25 cellular contexts compared by ENCODE assay signal in the genomic region with DNA sequence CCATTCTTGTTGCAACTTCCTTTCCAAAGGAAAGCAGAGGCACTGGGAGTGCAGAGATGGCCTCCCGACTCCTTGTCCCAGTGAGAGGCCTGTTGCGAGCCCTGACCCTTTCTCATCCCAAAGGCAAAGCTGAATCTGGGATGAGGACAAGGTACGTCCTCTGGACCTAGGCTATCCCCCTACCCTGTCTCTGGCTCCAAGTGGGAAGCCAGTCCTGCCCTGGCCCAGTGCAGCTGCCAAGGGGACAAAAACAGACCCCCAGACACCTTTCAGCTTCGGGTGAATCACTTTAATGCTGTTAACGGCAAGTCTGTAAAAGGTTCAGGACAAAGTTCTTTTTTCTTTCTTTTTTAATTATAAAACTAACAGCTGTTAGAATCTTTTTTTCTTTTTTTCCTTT. TPM values are rescaled to one million over a fixed set of nuclear protein-coding genes. Genes with fewer than 3 reads are reported as not detected.
DNase-seq lines count a peak whose midpoint lies in the region; ATAC-seq, FAIRE-seq and TF ChIP-seq lines count a peak whose summit lies in the region.
"Had no signal": no experiment of that assay in that cellular context is flagged by ENCODE, and none has a peak within 500 bp of the region (broad histone marks: within the 10 kb centered on the region; RNA-seq: fewer than 3 reads in every experiment).

No MANE protein-coding gene starts in this region.

- in situ Hi-C loops in HepG2 (cut with HindIII; ENCODE audit: extremely low pct_ligation_motif_present, low pct_unique_long_range_greater_than_20kb): no loop called here

- no peaks in the 10 kb centered on the region for H3K9me3 ChIP-seq in HepG2 (ENCODE audit: low read length)
- no peaks in the 10 kb centered on the region for H3K9me3 ChIP-seq in right lobe of liver
- no peaks in the 10 kb centered on the region for H3K9me3 ChIP-seq in osteoblast (ENCODE audit: low read depth, low read length)
- H3K9me3 ChIP-seq: A549; BE2C; BLaER1 treated with 17β-estradiol and CSF1 and Interleukin-3, amounts not matched to agents 10 nM and 100 nM had no signal

- H4K20me1 ChIP-seq in HepG2 (ENCODE audit: insufficient read depth, low read length) (no peaks in the 10 kb centered on the region), osteoblast (ENCODE audit: insufficient read depth, low read length) (peaks cover 8% of the 10 kb centered on the region)

- H3K79me2 ChIP-seq in HepG2 (ENCODE audit: insufficient read depth, low read length) (no peaks in the 10 kb centered on the region), osteoblast (ENCODE audit: insufficient read depth, low read length) (no peaks in the 10 kb centered on the region)

- no peak overlapping the region for H3K27ac ChIP-seq in HepG2 (ENCODE audit: extremely low read length, insufficient read depth, low read length)
- H3K27ac ChIP-seq in right lobe of liver: no peak overlapping the region
- peak overlapping the region; percentile 27; the same call in 1 of the 2 replicates for H3K27ac ChIP-seq in RWPE1
- no peak overlapping the region for H3K27ac ChIP-seq in osteoblast (ENCODE audit: low read depth, low read length)
- H3K27ac ChIP-seq: A549; BLaER1 treated with 17β-estradiol and CSF1 and Interleukin-3, amounts not matched to agents 10 nM and 100 nM; GM23248 had no signal

- FAIRE-seq in HepG2 (lab: Jason Lieb, UNC): no peak
- no peak for FAIRE-seq in D721Med (lab: Jason Lieb, UNC)
- FAIRE-seq: A549, GM12891, GM18507, H1 had no signal

- TSS peak; percentile 26 for BruUV-seq in HepG2 (replicated peaks; lab: Mats Ljungman, UMichigan)

- no peak for TF ChIP-seq RAD21 in HepG2 (CRISPR knock-in tag; IDR thresholded peaks at IDR 0.05)

- intact Hi-C loops in HepG2 (cut with micrococcal nuclease; ENCODE audit: unreplicated experiment): no loop called here
- intact Hi-C loops in right lobe of liver (cut with DNase I): loop anchor here in 1 of 2 donors (10.0 kb wide), 1 partner anchor 150 kb away; no protein-coding TSS in a partner anchor

- 93% methylated on average over 3 of the region's 5 CpGs for WGBS in HepG2 (ENCODE audit: low lambda C conversion rate)
- WGBS in right lobe of liver (ENCODE audit: insufficient coverage, low coverage, low lambda C conversion rate, missing lambda C conversion rate): 86% methylated on average over 3 of the region's 5 CpGs

- H2AFZ ChIP-seq in HepG2 (ENCODE audit: low read length): no peak overlapping the region
- no peak overlapping the region for H2AFZ ChIP-seq in osteoblast (ENCODE audit: low read length)
- H2AFZ ChIP-seq: GM23248 had no signal

- TF ChIP-seq CTCF in HepG2 (CRISPR knock-in tag; IDR thresholded peaks at IDR 0.05): no peak
- no peak for TF ChIP-seq CTCF in right lobe of liver (IDR thresholded peaks at IDR 0.05)
- TF ChIP-seq CTCF in RWPE1 (conservative IDR thresholded peaks at IDR 0.05; ENCODE audit: low read depth): no peak
- TF ChIP-seq CTCF in osteoblast (IDR thresholded peaks at IDR 0.05; ENCODE audit: extremely low read depth, low read depth, low read length): no peak
- TF ChIP-seq CTCF in D721Med (IDR thresholded peaks at IDR 0.05; ENCODE audit: insufficient read depth, missing control alignments): no peak

- DNase-seq in HepG2 (ENCODE audit: low spot score) (no peak), right lobe of liver (no peak), RWPE1 (ENCODE audit: low spot score) (no peak), osteoblast (ENCODE audit: insufficient read length, low spot score, missing footprints) (peak; percentile 66), HT-29 (ENCODE audit: low spot score) (no peak), D721Med (ENCODE audit: insufficient read length, low spot score) (no peak)
- DNase-seq: 8988T; ACHN; AML-193; BE2C; CD4-positive, alpha-beta T cell; CD8-positive, alpha-beta memory T cell; DMS53; GF-D8; GM23248; H7; HCEC 1CT had no signal

- no peak overlapping the region for H3K4me2 ChIP-seq in HepG2 (ENCODE audit: low read depth, low read length)
- no peak overlapping the region for H3K4me2 ChIP-seq in osteoblast (ENCODE audit: insufficient read depth, low read length)
- H3K4me2 ChIP-seq: A549 had no signal

- TF ChIP-seq POLR2A in HepG2 (IDR thresholded peaks at IDR 0.05; ENCODE audit: insufficient read depth in 1 of 2, low read depth in 2 of 2, low read length in 2 of 2) (no peak), right lobe of liver (IDR thresholded peaks at IDR 0.05) (no peak)

- no peak for ATAC-seq in HepG2
- ATAC-seq in right lobe of liver: no peak
- ATAC-seq in HG03280 (IDR thresholded peaks at IDR 0.05; ENCODE audit: unreplicated experiment): no peak
- ATAC-seq: A549 had no signal

- CTCF ChIA-PET in HepG2 (lab: Yijun Ruan, JAX; ENCODE audit: low intra/inter-chr PET ratio, low total read pairs): no interaction called here
- CTCF ChIA-PET in RWPE1 (lab: Yijun Ruan, JAX): interaction anchor here (0.8 kb wide), 1 partner anchor 24 kb away, joined by 4 read pairs; no protein-coding TSS in a partner anchor

- H3K9ac ChIP-seq in HepG2 (ENCODE audit: insufficient read depth, low read depth, low read length): no peak overlapping the region
- H3K9ac ChIP-seq: GM23248 had no signal

- POLR2A ChIA-PET in HepG2 (lab: Yijun Ruan, JAX) (interaction anchor here (1.3 to 1.7 kb wide), 2 partner anchors 13 to 26 kb away, joined by 3 to 7 read pairs; no protein-coding TSS in a partner anchor), RWPE1 (lab: Yijun Ruan, JAX; ENCODE audit: low non-redundant PET) (interaction anchor here (0.6 kb wide), 1 partner anchor 513 kb away, joined by 3 read pairs; no protein-coding TSS in a partner anchor)

- H3K4me3 ChIP-seq in HepG2 (replicated peaks in 1 of 3; ENCODE audit: insufficient read depth in 1 of 3, low read depth in 2 of 3, low read length in 3 of 3) (no peak overlapping the region), right lobe of liver (no peak overlapping the region), osteoblast (ENCODE audit: insufficient read depth, low read length) (no peak overlapping the region)
- H3K4me3 ChIP-seq: A549; BLaER1 treated with 17β-estradiol and CSF1 and Interleukin-3, amounts not matched to agents 10 nM and 100 nM; GM23248 had no signal

- H3K27me3 ChIP-seq in HepG2 (ENCODE audit: control insufficient read depth in 1 of 2, insufficient read depth in 2 of 2, low read length in 2 of 2) (no peaks in the 10 kb centered on the region), right lobe of liver (no peaks in the 10 kb centered on the region), osteoblast (ENCODE audit: insufficient read depth, low read length) (no peaks in the 10 kb centered on the region)
- H3K27me3 ChIP-seq: BE2C had no signal

- no peak for TF ChIP-seq EP300 in HepG2 (IDR thresholded peaks at IDR 0.05; ENCODE audit: low read depth in 2 of 2, low read length in 2 of 2)
- no peak for TF ChIP-seq EP300 in HepG2 (CRISPR knock-in tag; IDR thresholded peaks at IDR 0.05; ENCODE audit: borderline replicate concordance)

- H3K36me3 ChIP-seq in HepG2 (replicated peaks in 1 of 2; ENCODE audit: control insufficient read depth in 1 of 2, insufficient read depth in 2 of 2, low read length in 2 of 2) (peaks cover 20 to 59% of the 10 kb centered on the region in 2 experiments), right lobe of liver (peaks cover 0 to 54% (median 15%) of the 10 kb centered on the region in 4 donors), osteoblast (ENCODE audit: insufficient read depth, low read length) (peaks cover 54% of the 10 kb centered on the region)
- H3K36me3 ChIP-seq: BE2C had no signal

- H3K4me1 ChIP-seq in HepG2 (ENCODE audit: insufficient read depth, low read length) (no peaks in the 10 kb centered on the region), right lobe of liver (peaks cover 0 to 13% (median 6%) of the 10 kb centered on the region in 4 donors), osteoblast (ENCODE audit: insufficient read depth, low read length) (peaks cover 8% of the 10 kb centered on the region)
- H3K4me1 ChIP-seq: A549, BE2C had no signal

RNA-seq across cellular contexts. Expression of gene TSSK3, which starts 2.5 kb away (rescaled TPM):
- total RNA-seq in HepG2 (2016; rRNA removed; fragmentation: Illumina TruSeq; extraction: Trizol): 0.62 and 1.0 TPM in 2 replicates
- not detected in 2 replicates for total RNA-seq in HepG2 (2016; cell fraction: cytosol; rRNA removed; fragmentation: Illumina TruSeq; extraction: Trizol; ENCODE audit: low read depth)
- total RNA-seq in HepG2 (2016; cell fraction: insoluble cytoplasmic fraction; rRNA removed; fragmentation: Illumina TruSeq; extraction: Trizol): 2.0 TPM in 1 of 2 replicates, not detected in the other
- 0.53 TPM in 1 of 2 replicates, not detected in the other for total RNA-seq in HepG2 (2016; cell fraction: membrane; rRNA removed; fragmentation: Illumina TruSeq; extraction: Trizol)
- 0.85 and 3.2 TPM in 2 replicates for total RNA-seq in HepG2 (2016; cell fraction: nucleus; rRNA removed; fragmentation: Illumina TruSeq; extraction: Trizol)
- 1.1 and 2.0 TPM in 2 replicates for polyA plus RNA-seq in HepG2 (2011; rRNA removed)
- polyA plus RNA-seq in HepG2 (2011; cell fraction: cytosol; rRNA removed): 0.31 and 0.35 TPM in 2 replicates
- 5.2 and 6.5 TPM in 2 replicates for polyA plus RNA-seq in HepG2 (2011; cell fraction: nucleus; rRNA removed)
- 5.4 and 6.5 TPM in 2 replicates for polyA plus RNA-seq in HepG2 (2012)
- not detected in 2 replicates for polyA plus RNA-seq in HepG2 (2016; cell fraction: cytosol; fragmentation: Illumina TruSeq; extraction: Trizol; ENCODE audit: low read depth)
- polyA plus RNA-seq in HepG2 (2016; cell fraction: insoluble cytoplasmic fraction; fragmentation: Illumina TruSeq; extraction: Trizol; ENCODE audit: low read depth): 0.23 TPM in 1 of 2 replicates, not detected in the other
- 0.43 TPM in 1 of 2 replicates, not detected in the other for polyA plus RNA-seq in HepG2 (2016; cell fraction: membrane; fragmentation: Illumina TruSeq; extraction: Trizol; ENCODE audit: low read depth)
- polyA plus RNA-seq in HepG2 (2016; cell fraction: nucleus; fragmentation: Illumina TruSeq; extraction: Trizol; ENCODE audit: insufficient read depth, low read depth): 3.9 TPM in 2 replicates
- 1.1 and 2.7 TPM in 2 replicates for polyA minus RNA-seq in HepG2 (2011; rRNA and poly(A)+ RNA removed; ENCODE audit: low replicate concordance)
- not detected in 2 replicates for polyA minus RNA-seq in HepG2 (2011; cell fraction: cytosol; rRNA and poly(A)+ RNA removed)
- polyA minus RNA-seq in HepG2 (2011; cell fraction: nucleus; rRNA and poly(A)+ RNA removed): 2.3 and 3.6 TPM in 2 replicates
- 1 to 10 TPM in 2 of 6 experiments, under 1 TPM in 4; 0.49 to 1.6 (median 0.85) TPM for total RNA-seq in right lobe of liver
- 1.5 and 1.8 TPM in 2 replicates for total RNA-seq in osteoblast
- 0.08 and 1.8 TPM in 2 replicates for total RNA-seq in HT-29 (2014; rRNA removed; shearing (Covaris generic))
- total RNA-seq: Daoy had no signal
- polyA plus RNA-seq: GM23248 had no signal

RNA-seq across cellular contexts. Expression of gene FAM229A, which starts 2.6 kb away (rescaled TPM):
- total RNA-seq in HepG2 (2016; rRNA removed; fragmentation: Illumina TruSeq; extraction: Trizol) (0.31 and 3.2 TPM in 2 replicates), right lobe of liver (1 to 10 TPM; 1.3 to 7.8 (median 5.3) TPM), osteoblast (1.8 and 2.5 TPM in 2 replicates)
- total RNA-seq in HepG2 (2016; cell fraction: cytosol; rRNA removed; fragmentation: Illumina TruSeq; extraction: Trizol; ENCODE audit: low read depth): 0.71 TPM in 1 of 2 replicates, not detected in the other
- total RNA-seq in HepG2 (2016; cell fraction: insoluble cytoplasmic fraction; rRNA removed; fragmentation: Illumina TruSeq; extraction: Trizol): 0.46 and 3.1 TPM in 2 replicates
- total RNA-seq in HepG2 (2016; cell fraction: membrane; rRNA removed; fragmentation: Illumina TruSeq; extraction: Trizol): 0.12 and 0.65 TPM in 2 replicates
- 3.2 and 5.0 TPM in 2 replicates for total RNA-seq in HepG2 (2016; cell fraction: nucleus; rRNA removed; fragmentation: Illumina TruSeq; extraction: Trizol)
- polyA plus RNA-seq in HepG2 (2011; rRNA removed): 17.6 and 21.8 TPM in 2 replicates
- 2.4 and 5.1 TPM in 2 replicates for polyA plus RNA-seq in HepG2 (2011; cell fraction: cytosol; rRNA removed)
- polyA plus RNA-seq in HepG2 (2011; cell fraction: nucleus; rRNA removed): 142 and 179 TPM in 2 replicates
- 7.7 and 16.0 TPM in 2 replicates for polyA plus RNA-seq in HepG2 (2012)
- 0.22 and 0.24 TPM in 2 replicates for polyA plus RNA-seq in HepG2 (2016; cell fraction: cytosol; fragmentation: Illumina TruSeq; extraction: Trizol; ENCODE audit: low read depth)
- 0.81 and 0.98 TPM in 2 replicates for polyA plus RNA-seq in HepG2 (2016; cell fraction: insoluble cytoplasmic fraction; fragmentation: Illumina TruSeq; extraction: Trizol; ENCODE audit: low read depth)
- 0.13 and 0.55 TPM in 2 replicates for polyA plus RNA-seq in HepG2 (2016; cell fraction: membrane; fragmentation: Illumina TruSeq; extraction: Trizol; ENCODE audit: low read depth)
- polyA plus RNA-seq in HepG2 (2016; cell fraction: nucleus; fragmentation: Illumina TruSeq; extraction: Trizol; ENCODE audit: insufficient read depth, low read depth): 26.3 and 28.4 TPM in 2 replicates
- 6.1 and 8.3 TPM in 2 replicates for polyA minus RNA-seq in HepG2 (2011; rRNA and poly(A)+ RNA removed; ENCODE audit: low replicate concordance)
- polyA minus RNA-seq in HepG2 (2011; cell fraction: cytosol; rRNA and poly(A)+ RNA removed): 1.3 and 1.8 TPM in 2 replicates
- 16.6 and 17.9 TPM in 2 replicates for polyA minus RNA-seq in HepG2 (2011; cell fraction: nucleus; rRNA and poly(A)+ RNA removed)
- 2.6 and 12.4 TPM in 2 replicates for total RNA-seq in HT-29 (2014; rRNA removed; shearing (Covaris generic))
- polyA plus RNA-seq: CD14-positive monocyte had no signal

RNA-seq across cellular contexts. Expression of gene MARCKSL1, which starts 28.8 kb away (rescaled TPM):
- total RNA-seq in HepG2 (2016; rRNA removed; fragmentation: Illumina TruSeq; extraction: Trizol) (81.9 and 85.1 TPM in 2 replicates), right lobe of liver (10 to 100 TPM in 5 of 6 experiments, 1 to 10 TPM in 1; 10.0 to 24.4 (median 14.2) TPM), osteoblast (15.9 and 16.6 TPM in 2 replicates)
- 39.3 and 48.2 TPM in 2 replicates for total RNA-seq in HepG2 (2016; cell fraction: cytosol; rRNA removed; fragmentation: Illumina TruSeq; extraction: Trizol; ENCODE audit: low read depth)
- 79.9 and 80.4 TPM in 2 replicates for total RNA-seq in HepG2 (2016; cell fraction: insoluble cytoplasmic fraction; rRNA removed; fragmentation: Illumina TruSeq; extraction: Trizol)
- total RNA-seq in HepG2 (2016; cell fraction: membrane; rRNA removed; fragmentation: Illumina TruSeq; extraction: Trizol): 99.4 and 121 TPM in 2 replicates
- total RNA-seq in HepG2 (2016; cell fraction: nucleus; rRNA removed; fragmentation: Illumina TruSeq; extraction: Trizol): 41.2 and 48.0 TPM in 2 replicates
- 134 and 155 TPM in 2 replicates for polyA plus RNA-seq in HepG2 (2011; rRNA removed)
- polyA plus RNA-seq in HepG2 (2011; cell fraction: cytosol; rRNA removed): 175 and 198 TPM in 2 replicates
- polyA plus RNA-seq in HepG2 (2011; cell fraction: nucleus; rRNA removed): 42.9 and 54.2 TPM in 2 replicates
- polyA plus RNA-seq in HepG2 (2012): 93.4 and 110 TPM in 2 replicates
- 130 and 155 TPM in 2 replicates for polyA plus RNA-seq in HepG2 (2016; cell fraction: cytosol; fragmentation: Illumina TruSeq; extraction: Trizol; ENCODE audit: low read depth)
- 249 and 301 TPM in 2 replicates for polyA plus RNA-seq in HepG2 (2016; cell fraction: insoluble cytoplasmic fraction; fragmentation: Illumina TruSeq; extraction: Trizol; ENCODE audit: low read depth)
- 253 and 267 TPM in 2 replicates for polyA plus RNA-seq in HepG2 (2016; cell fraction: membrane; fragmentation: Illumina TruSeq; extraction: Trizol; ENCODE audit: low read depth)
- 142 and 146 TPM in 2 replicates for polyA plus RNA-seq in HepG2 (2016; cell fraction: nucleus; fragmentation: Illumina TruSeq; extraction: Trizol; ENCODE audit: insufficient read depth, low read depth)
- polyA minus RNA-seq in HepG2 (2011; rRNA and poly(A)+ RNA removed; ENCODE audit: low replicate concordance): 31.7 and 183 TPM in 2 replicates
- 56.3 and 59.3 TPM in 2 replicates for polyA minus RNA-seq in HepG2 (2011; cell fraction: cytosol; rRNA and poly(A)+ RNA removed)
- 34.6 and 44.4 TPM in 2 replicates for polyA minus RNA-seq in HepG2 (2011; cell fraction: nucleus; rRNA and poly(A)+ RNA removed)
- total RNA-seq in HT-29 (2014; rRNA removed; shearing (Covaris generic)): 384 TPM in 2 replicates

RNA-seq across cellular contexts. Expression of gene BSDC1, which starts 29.4 kb away (rescaled TPM):
- total RNA-seq in HepG2 (2016; rRNA removed; fragmentation: Illumina TruSeq; extraction: Trizol) (33.2 and 40.3 TPM in 2 replicates), right lobe of liver (10 to 100 TPM; 44.5 to 73.1 (median 62.1) TPM), osteoblast (68.0 and 69.0 TPM in 2 replicates)
- total RNA-seq in HepG2 (2016; cell fraction: cytosol; rRNA removed; fragmentation: Illumina TruSeq; extraction: Trizol; ENCODE audit: low read depth): 10.7 and 10.9 TPM in 2 replicates
- 35.8 and 41.1 TPM in 2 replicates for total RNA-seq in HepG2 (2016; cell fraction: insoluble cytoplasmic fraction; rRNA removed; fragmentation: Illumina TruSeq; extraction: Trizol)
- total RNA-seq in HepG2 (2016; cell fraction: membrane; rRNA removed; fragmentation: Illumina TruSeq; extraction: Trizol): 15.7 and 16.3 TPM in 2 replicates
- 35.4 and 45.5 TPM in 2 replicates for total RNA-seq in HepG2 (2016; cell fraction: nucleus; rRNA removed; fragmentation: Illumina TruSeq; extraction: Trizol)
- polyA plus RNA-seq in HepG2 (2011; rRNA removed): 64.2 and 81.8 TPM in 2 replicates
- polyA plus RNA-seq in HepG2 (2011; cell fraction: cytosol; rRNA removed): 39.7 and 41.1 TPM in 2 replicates
- 145 and 160 TPM in 2 replicates for polyA plus RNA-seq in HepG2 (2011; cell fraction: nucleus; rRNA removed)
- 41.1 and 50.3 TPM in 2 replicates for polyA plus RNA-seq in HepG2 (2012)
- 2.1 and 2.8 TPM in 2 replicates for polyA plus RNA-seq in HepG2 (2016; cell fraction: cytosol; fragmentation: Illumina TruSeq; extraction: Trizol; ENCODE audit: low read depth)
- 28.1 and 29.2 TPM in 2 replicates for polyA plus RNA-seq in HepG2 (2016; cell fraction: insoluble cytoplasmic fraction; fragmentation: Illumina TruSeq; extraction: Trizol; ENCODE audit: low read depth)
- 5.8 and 6.2 TPM in 2 replicates for polyA plus RNA-seq in HepG2 (2016; cell fraction: membrane; fragmentation: Illumina TruSeq; extraction: Trizol; ENCODE audit: low read depth)
- polyA plus RNA-seq in HepG2 (2016; cell fraction: nucleus; fragmentation: Illumina TruSeq; extraction: Trizol; ENCODE audit: insufficient read depth, low read depth): 54.5 and 62.2 TPM in 2 replicates
- 42.3 and 46.5 TPM in 2 replicates for polyA minus RNA-seq in HepG2 (2011; rRNA and poly(A)+ RNA removed; ENCODE audit: low replicate concordance)
- 22.8 and 24.4 TPM in 2 replicates for polyA minus RNA-seq in HepG2 (2011; cell fraction: cytosol; rRNA and poly(A)+ RNA removed)
- polyA minus RNA-seq in HepG2 (2011; cell fraction: nucleus; rRNA and poly(A)+ RNA removed): 68.5 and 83.3 TPM in 2 replicates
- 48.3 and 54.4 TPM in 2 replicates for total RNA-seq in HT-29 (2014; rRNA removed; shearing (Covaris generic))
